In genomic region chr16:1772908-1773702, GRCh38 we compare ENCODE assay signal across 1 cellular context.
A peak's percentile ranks its signal among the peaks of the same experiment; 100 is the strongest.
TF ChIP-seq lines count a peak whose summit lies in the region.

Gene MRPS34 (minus strand): TSS chr16:1773134. CDS start chr16:1773119, 15 bp downstream.

TF ChIP-seq in K562, 482 proteins besides CTCF, POLR2A, EP300 and RAD21 (continued from another document and continues in another):
- TF ChIP-seq ZBTB43 (CRISPR knock-in tag; IDR thresholded peaks at IDR 0.05) (no peak), ATF3 (IDR thresholded peaks at IDR 0.05) (no peak), ATF3 (CRISPR knock-in tag; conservative IDR thresholded peaks at IDR 0.05) (peak; percentile 28), TAF15 (IDR thresholded peaks at IDR 0.05; ENCODE audit: low read depth, low read length) (no peak), ZNF717 (CRISPR knock-in tag; IDR thresholded peaks at IDR 0.05) (no peak), PKNOX1 (IDR thresholded peaks at IDR 0.05) (peak; percentile 72), NR2F6 (CRISPR knock-in tag; IDR thresholded peaks at IDR 0.05) (peak; percentile 9; the same call in 1 of the 2 replicates), MYBL2 (IDR thresholded peaks at IDR 0.05; ENCODE audit: low read depth) (no peak), MYBL2 (CRISPR knock-in tag; IDR thresholded peaks at IDR 0.05; ENCODE audit: borderline replicate concordance) (no peak), SIRT6 (IDR thresholded peaks at IDR 0.05; ENCODE audit: low read depth, low read length) (no peak), MLLT1 (IDR thresholded peaks at IDR 0.05) (0 out of 4 replicates have a peak, but pooled peaks of 1 of the 2 experiments have one; percentile 18), MXD1 (CRISPR knock-in tag; IDR thresholded peaks at IDR 0.05; ENCODE audit: borderline replicate concordance, poor library complexity, severe bottlenecking) (peak; percentile 56), CBX1 (IDR thresholded peaks at IDR 0.05; ENCODE audit: low read depth) (peak; percentile 61; the same call in 1 of the 2 replicates), C11orf30 (IDR thresholded peaks at IDR 0.05; ENCODE audit: low read depth) (peak; percentile 96), PHF20 (IDR thresholded peaks at IDR 0.05; ENCODE audit: partially characterized antibody) (peak; percentile 87), CTBP1 (IDR thresholded peaks at IDR 0.05; ENCODE audit: borderline replicate concordance) (peak; percentile 84), NONO (IDR thresholded peaks at IDR 0.05; ENCODE audit: low read depth in 2 of 2, low read length in 1 of 2) (peak; percentile 53 to 78; a peak in 2 of 4 replicates), ZNF134 (CRISPR knock-in tag; conservative IDR thresholded peaks at IDR 0.05) (no peak), ZC3H8 (IDR thresholded peaks at IDR 0.05) (no peak), NKRF (IDR thresholded peaks at IDR 0.05; ENCODE audit: borderline replicate concordance) (peak; percentile 67; the same call in 1 of the 2 replicates), PHB2 (IDR thresholded peaks at IDR 0.05; ENCODE audit: low read depth) (no peak), HINFP (tag; conservative IDR thresholded peaks at IDR 0.05; ENCODE audit: low read depth) (peak; percentile 81), TGIF2 (CRISPR knock-in tag; IDR thresholded peaks at IDR 0.05) (no peak), GABPB1 (CRISPR knock-in tag; IDR thresholded peaks at IDR 0.05) (peak; percentile 99), HDAC8 (tag; IDR thresholded peaks at IDR 0.05) (0 out of 2 replicates have a peak, but pooled peaks have one; percentile 37), LEF1 (IDR thresholded peaks at IDR 0.05) (no peak), CBX2 (IDR thresholded peaks at IDR 0.05; ENCODE audit: insufficient read depth, low read length, poor library complexity, severe bottlenecking) (no peak), ZNF639 (CRISPR knock-in tag; conservative IDR thresholded peaks at IDR 0.05 in 1 of 2, IDR thresholded peaks at IDR 0.05 in 1 of 2) (peak in 1 of 2 experiments; percentile 90; a peak in 2 of 4 replicates), ZSCAN32 (CRISPR knock-in tag; IDR thresholded peaks at IDR 0.05) (no peak), SP1 (CRISPR knock-in tag; IDR thresholded peaks at IDR 0.05) (peak; percentile 88), RBM14 (IDR thresholded peaks at IDR 0.05; ENCODE audit: borderline replicate concordance, insufficient read depth, low read depth, low read length) (0 out of 2 replicates have a peak, but pooled peaks have one; percentile 40), E2F1 (CRISPR knock-in tag; IDR thresholded peaks at IDR 0.05) (peak; percentile 86; the same call in 1 of the 2 replicates), ZNF395 (CRISPR knock-in tag; IDR thresholded peaks at IDR 0.05) (no peak), ZKSCAN1 (IDR thresholded peaks at IDR 0.05; ENCODE audit: low read depth, low read length) (0 out of 2 replicates have a peak, but pooled peaks have one; percentile 22), ZNF511 (CRISPR knock-in tag; IDR thresholded peaks at IDR 0.05) (no peak; the same call in 1 of the 2 replicates), TAF7 (tag; IDR thresholded peaks at IDR 0.05) (peak; percentile 82), NFIX (CRISPR knock-in tag; IDR thresholded peaks at IDR 0.05; ENCODE audit: low read depth) (no peak), REST (CRISPR knock-in tag; IDR thresholded peaks at IDR 0.05; ENCODE audit: low read depth) (no peak), ZNF12 (CRISPR knock-in tag; IDR thresholded peaks at IDR 0.05) (0 out of 2 replicates have a peak, but pooled peaks have one; percentile 70), HLTF (IDR thresholded peaks at IDR 0.05) (peak; percentile 40; the same call in 1 of the 2 replicates), FOXP1 (CRISPR knock-in tag; IDR thresholded peaks at IDR 0.05) (0 out of 2 replicates have a peak, but pooled peaks have one; percentile 41), ZBTB8A (IDR thresholded peaks at IDR 0.05; ENCODE audit: partially characterized antibody) (no peak), USF1 (CRISPR knock-in tag; IDR thresholded peaks at IDR 0.05) (no peak), NRF1 (conservative IDR thresholded peaks at IDR 0.05 in 1 of 2, IDR thresholded peaks at IDR 0.05 in 1 of 2) (peak; percentile 70 to 73), DMBX1 (CRISPR knock-in tag; IDR thresholded peaks at IDR 0.05; ENCODE audit: borderline replicate concordance) (peak; percentile 60; the same call in 1 of the 2 replicates)
